Comparison of ENCODE assay signal across 10 cellular contexts in the genomic region with DNA sequence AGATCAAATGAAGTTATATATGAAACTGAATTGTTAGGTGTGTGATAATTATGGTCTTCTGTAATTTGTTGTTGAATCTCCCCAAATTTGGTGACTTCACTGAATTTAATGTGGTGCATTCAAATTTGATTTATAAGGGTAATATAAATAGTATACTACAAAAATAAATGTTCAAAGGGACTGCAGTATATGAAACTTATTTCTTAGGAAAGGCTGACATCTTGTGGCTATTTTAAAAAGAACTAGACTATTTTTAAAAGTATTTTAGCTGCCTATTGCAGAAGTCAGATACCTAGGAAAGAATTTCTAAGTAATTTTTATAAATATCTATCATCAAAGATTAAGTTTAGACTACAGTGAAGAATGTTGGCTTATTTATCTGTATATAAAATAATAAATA. TPM values are rescaled to one million over a fixed set of nuclear protein-coding genes. Genes with fewer than 3 reads are reported as not detected.
DNase-seq lines count a peak whose midpoint lies in the region; ATAC-seq, FAIRE-seq and TF ChIP-seq lines count a peak whose summit lies in the region.
"Had no signal": no experiment of that assay in that cellular context is flagged by ENCODE, and none has a peak within 500 bp of the region (broad histone marks: within the 10 kb centered on the region; RNA-seq: fewer than 3 reads in every experiment).

No MANE protein-coding gene starts in this region.

- H3K4me3 ChIP-seq in KMS-11 (IDR thresholded peaks at IDR 0.05; ENCODE audit: insufficient read depth, low read depth, low read length) = no peak overlapping the region
- H3K4me3 ChIP-seq in K562 = no peak overlapping the region
- no peak overlapping the region for H3K4me3 ChIP-seq in WERI-Rb-1 (ENCODE audit: low read depth, low read length)
- H3K4me3 ChIP-seq in MG63 = no peak overlapping the region
- H3K4me3 ChIP-seq: SK-N-MC had no signal

- TF ChIP-seq CTCF in KMS-11 (conservative IDR thresholded peaks at IDR 0.05; ENCODE audit: low read depth, low read length) (peak; percentile 65), K562 (IDR thresholded peaks at IDR 0.05 in 2 of 3, conservative IDR thresholded peaks at IDR 0.05 in 1 of 3; ENCODE audit: insufficient read depth in 2 of 3, low read depth in 1 of 3, low read length in 3 of 3) (peak in 1 of 3 experiments; percentile 42; a peak in 2 of 6 replicates), WERI-Rb-1 (IDR thresholded peaks at IDR 0.05; ENCODE audit: low read depth, low read length) (no peak)

- peak; percentile 53 for TF ChIP-seq RAD21 in K562 (CRISPR knock-in tag; conservative IDR thresholded peaks at IDR 0.05 in 1 of 2, IDR thresholded peaks at IDR 0.05 in 1 of 2)

- CTCF ChIA-PET in K562 (lab: Yijun Ruan, JAX; ENCODE audit: low intra/inter-chr PET ratio) = interaction anchor here (0.5 to 1.6 kb wide), 3 partner anchors 253 to 1261 kb away, joined by 3 to 5 read pairs (median 4); no protein-coding TSS in a partner anchor

- DNase-seq in NCI-H1105 treated with DMSO at 0.1 percent for 48 hours (lab: John Stamatoyannopoulos, UW) = peak; percentile 22
- DNase-seq in NCI-H1105 (lab: John Stamatoyannopoulos, UW) = no peak
- peak in 1 of 4 experiments; percentile 8 for DNase-seq in K562 (ENCODE audit: extremely low read depth in 1 of 4, low spot score in 3 of 4)
- DNase-seq in midbrain (lab: John Stamatoyannopoulos, UW) = peak; percentile 51
- no peak for DNase-seq in WERI-Rb-1
- no peak for DNase-seq in HK-2 (ENCODE audit: unreplicated experiment)
- DNase-seq in MG63 = no peak

- no peaks in the 10 kb centered on the region for H3K9me1 ChIP-seq in K562 (ENCODE audit: control insufficient read depth, insufficient read depth, low read length)

- ATAC-seq in K562 = no peak

- no peaks in the 10 kb centered on the region for H3K4me1 ChIP-seq in KMS-11 (ENCODE audit: low read depth, poor library complexity, severe bottlenecking)
- no peaks in the 10 kb centered on the region for H3K4me1 ChIP-seq in K562 (replicated peaks in 1 of 2; ENCODE audit: control insufficient read depth in 2 of 2, insufficient read depth in 2 of 2, low read length in 2 of 2)

- H4K20me1 ChIP-seq in KMS-11 (ENCODE audit: insufficient read depth) (no peaks in the 10 kb centered on the region), K562 (replicated peaks; ENCODE audit: control insufficient read depth, insufficient read depth, low read length) (no peaks in the 10 kb centered on the region)

- no peaks in the 10 kb centered on the region for H3K9me3 ChIP-seq in K562 (replicated peaks; ENCODE audit: control insufficient read depth, insufficient read depth, low read depth, low read length)
- no peaks in the 10 kb centered on the region for H3K9me3 ChIP-seq in WERI-Rb-1 (ENCODE audit: severe bottlenecking)
- H3K9me3 ChIP-seq in MG63 = no peaks in the 10 kb centered on the region

- H3K9ac ChIP-seq in KMS-11 (no peak overlapping the region), K562 (ENCODE audit: insufficient read depth in 1 of 2, low read depth in 2 of 2, low read length in 2 of 2) (no peak overlapping the region)

- no TSS peak for BruUV-seq in K562 (replicated peaks; lab: Mats Ljungman, UMichigan)

- POLR2A ChIA-PET in K562 (lab: Yijun Ruan, JAX) = no interaction called here

- no peak for TF ChIP-seq EP300 in K562 (IDR thresholded peaks at IDR 0.05; ENCODE audit: low read length)

- H3K36me3 ChIP-seq in KMS-11 (ENCODE audit: insufficient read depth) (no peaks in the 10 kb centered on the region), K562 (ENCODE audit: control insufficient read depth, insufficient read depth, low read length) (no peaks in the 10 kb centered on the region), WERI-Rb-1 (no peaks in the 10 kb centered on the region), MG63 (no peaks in the 10 kb centered on the region)

- H3K27ac ChIP-seq in KMS-11 (no peak overlapping the region), K562 (ENCODE audit: extremely low read depth, low read depth, low read length) (no peak overlapping the region), WERI-Rb-1 (no peak overlapping the region)
- H3K27ac ChIP-seq: SK-N-MC had no signal

- H3K79me2 ChIP-seq in KMS-11 (ENCODE audit: insufficient read depth, low read depth) (no peaks in the 10 kb centered on the region), K562 (ENCODE audit: control insufficient read depth, insufficient read depth, low read length) (no peaks in the 10 kb centered on the region)

- in situ Hi-C loops in K562 (cut with MboI) = no loop called here

- H3K4me2 ChIP-seq in KMS-11 (no peak overlapping the region), K562 (ENCODE audit: insufficient read depth, low read length) (no peak overlapping the region)

- H3K27me3 ChIP-seq in KMS-11 (ENCODE audit: insufficient read depth, low read depth) (no peaks in the 10 kb centered on the region), K562 (ENCODE audit: control insufficient read depth in 2 of 2, insufficient read depth in 2 of 2, low read length in 2 of 2) (no peaks in the 10 kb centered on the region), WERI-Rb-1 (ENCODE audit: insufficient read depth, low read depth, severe bottlenecking) (no peaks in the 10 kb centered on the region), MG63 (no peaks in the 10 kb centered on the region)

- H2AFZ ChIP-seq in KMS-11 (ENCODE audit: low read depth) (no peak overlapping the region), K562 (ENCODE audit: low read depth, low read length) (no peak overlapping the region)

- FAIRE-seq in K562 (lab: Jason Lieb, UNC) = no peak

- intact Hi-C loops in K562 (cut with micrococcal nuclease) = loop anchor here (1.0 to 2.0 kb wide), 2 partner anchors 252 to 579 kb away; no protein-coding TSS in a partner anchor

- no peak for TF ChIP-seq POLR2A in K562 (conservative IDR thresholded peaks at IDR 0.05)

TF ChIP-seq in K562, 482 proteins besides CTCF, POLR2A, EP300 and RAD21:
- TF ChIP-seq NR3C1 (CRISPR knock-in tag; IDR thresholded peaks at IDR 0.05) = no peak
- TF ChIP-seq, protein P1, sequence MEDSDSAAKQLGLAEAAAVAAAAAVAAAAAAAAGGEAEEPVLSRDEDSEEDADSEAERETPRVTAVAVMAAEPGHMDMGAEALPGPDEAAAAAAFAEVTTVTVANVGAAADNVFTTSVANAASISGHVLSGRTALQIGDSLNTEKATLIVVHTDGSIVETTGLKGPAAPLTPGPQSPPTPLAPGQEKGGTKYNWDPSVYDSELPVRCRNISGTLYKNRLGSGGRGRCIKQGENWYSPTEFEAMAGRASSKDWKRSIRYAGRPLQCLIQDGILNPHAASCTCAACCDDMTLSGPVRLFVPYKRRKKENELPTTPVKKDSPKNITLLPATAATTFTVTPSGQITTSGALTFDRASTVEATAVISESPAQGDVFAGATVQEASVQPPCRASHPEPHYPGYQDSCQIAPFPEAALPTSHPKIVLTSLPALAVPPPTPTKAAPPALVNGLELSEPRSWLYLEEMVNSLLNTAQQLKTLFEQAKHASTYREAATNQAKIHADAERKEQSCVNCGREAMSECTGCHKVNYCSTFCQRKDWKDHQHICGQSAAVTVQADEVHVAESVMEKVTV (CRISPR knock-in tag; IDR thresholded peaks at IDR 0.05) = 0 out of 2 replicates have a peak, but pooled peaks have one; percentile 18
- no peak for TF ChIP-seq MYC (IDR thresholded peaks at IDR 0.05; ENCODE audit: low read depth, low read length)
- no peak for TF ChIP-seq MYC (CRISPR knock-in tag; IDR thresholded peaks at IDR 0.05; ENCODE audit: borderline replicate concordance, low read depth)

RNA-seq across cellular contexts. Expression of gene ATRNL1, which starts 36.6 kb away (rescaled TPM):
- total RNA-seq in K562 (2011; cell fraction: chromatin; rRNA removed; ENCODE audit: low replicate concordance) = not detected in 2 replicates
- total RNA-seq in K562 (2011; cell fraction: nucleolus; rRNA removed) = not detected in 2 replicates
- not detected in 2 replicates for total RNA-seq in K562 (2011; cell fraction: nucleoplasm; rRNA removed)
- total RNA-seq in K562 (2014; rRNA removed) (not detected in 2 replicates), K562 (2014; rRNA removed; fragmentation: Illumina TruSeq; extraction: Trizol) (not detected in 2 replicates), K562 (2015; rRNA removed; fragmentation: Illumina TruSeq; extraction: Trizol) (not detected in 2 replicates), K562 (2021) (0.18 TPM in 2 replicates)
- polyA plus RNA-seq in K562 (2011; rRNA removed) (not detected in 2 replicates), K562 (2014; fragmentation: Illumina TruSeq; extraction: Trizol) (not detected in 2 replicates), K562 (2014; fragmentation: Nextera tagmentation; extraction: Ambion mirVana) (not detected), K562 (2014; rRNA removed) (not detected in 2 replicates)
- polyA plus RNA-seq in K562 (2011; cell fraction: cytosol; rRNA removed) = not detected in 2 replicates
- polyA plus RNA-seq in K562 (2011; cell fraction: nucleus; rRNA removed) = not detected in 2 replicates
- polyA plus RNA-seq in K562 (2012) = not detected in 2 replicates
- polyA minus RNA-seq in K562 (2011; rRNA and poly(A)+ RNA removed) = not detected in 2 replicates
- not detected in 2 replicates for polyA minus RNA-seq in K562 (2011; cell fraction: cytosol; rRNA and poly(A)+ RNA removed)
- polyA minus RNA-seq in K562 (2011; cell fraction: nucleus; rRNA and poly(A)+ RNA removed) = not detected in 2 replicates
- 0.79 and 1.7 TPM in 2 replicates for total RNA-seq in MG63 (2014; rRNA removed; shearing (Covaris generic); ENCODE audit: low replicate concordance)
- polyA plus RNA-seq: BJ had no signal

Comparison
In these comparisons a context has a peak if more than half of its experiments do, and no peak if none do; other contexts are left out.
1. DNase-seq: peak in NCI-H1105 treated with DMSO at 0.1 percent for 48 hours (single experiment) and midbrain (single experiment); none in NCI-H1105 (single experiment), WERI-Rb-1 (single experiment), HK-2 (single experiment) and MG63 (single experiment).